Comparison of ENCODE assay signal across 12 cellular contexts in genomic region chr2:203808041-203808750, GRCh38. TPM values are rescaled to one million over a fixed set of nuclear protein-coding genes. Genes with fewer than 3 reads are reported as not detected.
DNase-seq lines count a peak whose midpoint lies in the region; ATAC-seq, FAIRE-seq and TF ChIP-seq lines count a peak whose summit lies in the region.
"Had no signal": no experiment of that assay in that cellular context is flagged by ENCODE, and none has a peak within 500 bp of the region (broad histone marks: within the 10 kb centered on the region; RNA-seq: fewer than 3 reads in every experiment).

No MANE protein-coding gene starts in this region.

- intact Hi-C loops in Panc1 (cut with micrococcal nuclease; ENCODE audit: unreplicated experiment): no loop called here
- intact Hi-C loops in CD4-positive, alpha-beta memory T cell (cut with micrococcal nuclease): no loop called here

- peak overlapping the region in 1 of 7 donors; percentile 59 for H3K27ac Mint-ChIP-seq in CD4-positive, alpha-beta memory T cell

- H2AK5ac ChIP-seq in H1 (ENCODE audit: low read depth, low read length) (no peak overlapping the region), neuronal stem cell (ENCODE audit: low read depth, low read length) (no peak overlapping the region)

- BruUV-seq in Panc1 (replicated peaks; lab: Mats Ljungman, UMichigan): no TSS peak

- H3K36me3 Mint-ChIP-seq in CD4-positive, alpha-beta memory T cell: no peaks in the 10 kb centered on the region
- H3K36me3 Mint-ChIP-seq: T-cell had no signal

- CTCF ChIA-PET in Panc1 (lab: Charles Lee): no interaction called here
- CTCF ChIA-PET in H1 (lab: Charles Lee; ENCODE audit: partially characterized antibody): interaction anchor here (0.6 to 2.1 kb wide), 4 partner anchors 8 to 323 kb away, joined by 4 to 11 read pairs (median 5); no protein-coding TSS in a partner anchor
- CTCF ChIA-PET in CD4-positive, alpha-beta memory T cell (lab: Charles Lee; ENCODE audit: partially characterized antibody): interaction anchor here (1.0 to 1.5 kb wide), 3 partner anchors 190 to 583 kb away, joined by 3 to 4 read pairs (median 3); no protein-coding TSS in a partner anchor

- H3K9ac ChIP-seq in H1 (replicated peaks in 1 of 4; ENCODE audit: extremely low read depth in 1 of 4, low read depth in 3 of 4, low read length in 3 of 4) (no peak overlapping the region), neuronal stem cell (ENCODE audit: low read depth, low read length, poor library complexity) (no peak overlapping the region)

- H3K14ac ChIP-seq in H1 (ENCODE audit: insufficient read length) (no peak overlapping the region), neuronal stem cell (ENCODE audit: low read length) (no peak overlapping the region)

- H3K27me3 ChIP-seq in Panc1 (ENCODE audit: control insufficient read depth, insufficient read depth, low read length) (no peaks in the 10 kb centered on the region), H1 (replicated peaks in 1 of 4; ENCODE audit: control insufficient read depth in 3 of 4, extremely low read depth in 1 of 4, insufficient read depth in 3 of 4, low read length in 3 of 4) (no peaks in the 10 kb centered on the region), neuronal stem cell (ENCODE audit: control insufficient read depth in 3 of 3, insufficient read depth in 3 of 3, low read depth in 1 of 3, low read length in 3 of 3) (no peaks in the 10 kb centered on the region), foreskin keratinocyte (no peaks in the 10 kb centered on the region), upper lobe of left lung (no peaks in the 10 kb centered on the region)
- no peaks in the 10 kb centered on the region for H3K27me3 ChIP-seq in CD4-positive, alpha-beta memory T cell (ENCODE audit: insufficient read depth, low read length)

- peak; percentile 69 for ATAC-seq in Panc1
- ATAC-seq in foreskin keratinocyte: no peak
- ATAC-seq in upper lobe of left lung (ENCODE audit: low FRiP score in 2 of 2): no peak
- ATAC-seq: T-cell had no signal

- TF ChIP-seq EP300 in H1 (IDR thresholded peaks at IDR 0.05; ENCODE audit: borderline replicate concordance in 1 of 2, low read depth in 2 of 2, low read length in 2 of 2) (no peak), upper lobe of left lung (IDR thresholded peaks at IDR 0.05) (no peak)

- H2BK12ac ChIP-seq in H1 (ENCODE audit: low read depth, low read length): no peak overlapping the region
- H2BK12ac ChIP-seq in neuronal stem cell (ENCODE audit: low read length): no peak overlapping the region

- no peak overlapping the region for H3K4ac ChIP-seq in H1 (replicated peaks; ENCODE audit: insufficient read length, low read depth, low read length)
- H3K4ac ChIP-seq in neuronal stem cell (ENCODE audit: low read length): no peak overlapping the region

- H3K36me3 ChIP-seq in Panc1 (ENCODE audit: control insufficient read depth, insufficient read depth, low read length) (no peaks in the 10 kb centered on the region), H1 (ENCODE audit: control insufficient read depth in 2 of 4, insufficient read depth in 4 of 4, low read length in 3 of 4) (no peaks in the 10 kb centered on the region), neuronal stem cell (replicated peaks in 1 of 2; ENCODE audit: control insufficient read depth in 2 of 2, insufficient read depth in 2 of 2, low read length in 2 of 2) (no peaks in the 10 kb centered on the region), upper lobe of left lung (no peaks in the 10 kb centered on the region)
- H3K36me3 ChIP-seq in CD4-positive, alpha-beta memory T cell (ENCODE audit: insufficient read depth, low read length): no peaks in the 10 kb centered on the region

- DNase-seq in EL (peak; percentile 97), Panc1 (ENCODE audit: low read depth, low spot score) (no peak), H1 (ENCODE audit: low read depth in 1 of 2, low spot score in 2 of 2) (no peak), neuronal stem cell (ENCODE audit: low spot score) (peak; percentile 75), foreskin keratinocyte (no peak), upper lobe of left lung (no peak), HK-2 (ENCODE audit: unreplicated experiment) (no peak)
- DNase-seq in CD4-positive, alpha-beta memory T cell: no peak
- DNase-seq: DMS53, T-cell had no signal

- no peak overlapping the region for H3K18ac ChIP-seq in H1 (ENCODE audit: extremely low read depth, low read length)
- peak overlapping the region; percentile 80 for H3K18ac ChIP-seq in neuronal stem cell (ENCODE audit: low read length)

- no peak for FAIRE-seq in H1 (lab: Jason Lieb, UNC)

- peaks cover 0 to 8% (median 1%) of the 10 kb centered on the region in 8 donors for H3K9me3 Mint-ChIP-seq in CD4-positive, alpha-beta memory T cell

- H4K20me1 ChIP-seq in H1 (replicated peaks in 1 of 2; ENCODE audit: control insufficient read depth in 1 of 2, insufficient read depth in 2 of 2, low read length in 2 of 2): no peaks in the 10 kb centered on the region

- POLR2A ChIA-PET in Panc1 (lab: Charles Lee) (no interaction called here), H1 (lab: Charles Lee; ENCODE audit: partially characterized antibody) (no interaction called here)
- POLR2A ChIA-PET in CD4-positive, alpha-beta memory T cell (lab: Charles Lee; ENCODE audit: partially characterized antibody): interaction anchor here (2.0 kb wide), 1 partner anchor 99 kb away, joined by 4 read pairs; no protein-coding TSS in a partner anchor

- in situ Hi-C loops in Panc1 (cut with HindIII; ENCODE audit: low pct_unique_long_range_greater_than_20kb, low sequenced_read_pairs): no loop called here

- WGBS in H1 (ENCODE audit: extremely low coverage in 1 of 2, insufficient coverage in 1 of 2, insufficient read length in 1 of 2, insufficient replicate concordance in 2 of 2, low coverage in 1 of 2, low lambda C conversion rate in 2 of 2, missing lambda C conversion rate in 1 of 2), 2 experiments: 93% methylated on average over 7 of the region's 7 CpGs; no CpG with 5 or more reads in 1 of the 2 experiments
- no CpG with 5 or more reads among the region's 7 CpGs for WGBS in neuronal stem cell (ENCODE audit: extremely low coverage in 2 of 2, insufficient read length in 2 of 2, insufficient replicate concordance in 1 of 2), 2 donors
- WGBS in upper lobe of left lung, 2 donors: 68 to 74% methylated on average over 7 of the region's 7 CpGs

- H2BK120ac ChIP-seq in H1 (replicated peaks; ENCODE audit: low read depth, low read length): no peak overlapping the region
- no peak overlapping the region for H2BK120ac ChIP-seq in neuronal stem cell (ENCODE audit: low read depth, low read length)

- peaks cover 43 to 86% (median 68%) of the 10 kb centered on the region in 4 donors for H3K4me1 Mint-ChIP-seq in CD4-positive, alpha-beta memory T cell

- no peaks in the 10 kb centered on the region for H3K79me1 ChIP-seq in H1 (ENCODE audit: low read depth, low read length)
- H3K79me1 ChIP-seq in neuronal stem cell (ENCODE audit: low read depth, low read length): no peaks in the 10 kb centered on the region

- H2BK5ac ChIP-seq in H1 (ENCODE audit: low read depth, low read length) (no peak overlapping the region), neuronal stem cell (ENCODE audit: low read length) (no peak overlapping the region)

- H2AFZ ChIP-seq in H1 (ENCODE audit: low read length): peak overlapping the region; percentile 77; the same call in 1 of the 2 replicates
- peak overlapping the region; percentile 76 for H2AFZ ChIP-seq in neuronal stem cell (ENCODE audit: low read length)

- no peak for TF ChIP-seq RAD21 in H1 (IDR thresholded peaks at IDR 0.05 in 1 of 2, conservative IDR thresholded peaks at IDR 0.05 in 1 of 2; ENCODE audit: low read depth in 2 of 2, low read length in 2 of 2)

- no peak overlapping the region for H3K4me2 ChIP-seq in H1 (ENCODE audit: insufficient read depth in 1 of 2, low read depth in 2 of 2, low read length in 2 of 2)
- H3K4me2 ChIP-seq in neuronal stem cell (ENCODE audit: insufficient read depth, low read length, poor library complexity, severe bottlenecking): peak overlapping the region; percentile 45

- peak overlapping the region in 2 of 8 donors; percentile 29 to 43 for H3K4me3 Mint-ChIP-seq in CD4-positive, alpha-beta memory T cell
- H3K4me3 Mint-ChIP-seq: T-cell had no signal

- H3K9me3 ChIP-seq in Panc1 (ENCODE audit: control insufficient read depth, insufficient read depth, low read depth, low read length): no peaks in the 10 kb centered on the region
- H3K9me3 ChIP-seq in H1 (ENCODE audit: insufficient read depth in 2 of 2, low read depth in 1 of 2, low read length in 1 of 2): no peaks in the 10 kb centered on the region
- H3K9me3 ChIP-seq in neuronal stem cell (replicated peaks in 1 of 2; ENCODE audit: control insufficient read depth in 2 of 2, insufficient read depth in 1 of 2, low read depth in 1 of 2, low read length in 2 of 2): peaks cover 4 to 6% of the 10 kb centered on the region in 2 donors
- no peaks in the 10 kb centered on the region for H3K9me3 ChIP-seq in CD4-positive, alpha-beta memory T cell (ENCODE audit: control insufficient read depth in 1 of 2, low read length in 2 of 2)
- H3K9me3 ChIP-seq in upper lobe of left lung: peaks cover 0 to 9% (median 5%) of the 10 kb centered on the region in 4 donors

- H2BK15ac ChIP-seq in H1 (ENCODE audit: low read length): no peak overlapping the region
- no peak overlapping the region for H2BK15ac ChIP-seq in neuronal stem cell (ENCODE audit: low read length)

- no peak overlapping the region for H3K56ac ChIP-seq in H1 (replicated peaks; ENCODE audit: insufficient read length, low read depth, low read length)

- H3K23me2 ChIP-seq in H1 (ENCODE audit: low read depth, low read length): peaks cover under 1% of the 10 kb centered on the region; the same call in 1 of the 2 replicates

- H3K27ac ChIP-seq in Panc1 (ENCODE audit: low read length): no peak overlapping the region
- H3K27ac ChIP-seq in H1 (ENCODE audit: low read depth, low read length): no peak overlapping the region
- H3K27ac ChIP-seq in neuronal stem cell (replicated peaks; ENCODE audit: low read length): peak overlapping the region; percentile 86
- H3K27ac ChIP-seq in CD4-positive, alpha-beta memory T cell (ENCODE audit: low read depth, low read length): no peak overlapping the region
- H3K27ac ChIP-seq in foreskin keratinocyte: no peak overlapping the region
- H3K27ac ChIP-seq in upper lobe of left lung: no peak overlapping the region

- H2BK20ac ChIP-seq in H1 (ENCODE audit: low read length): no peak overlapping the region

- H3K27me3 Mint-ChIP-seq in CD4-positive, alpha-beta memory T cell: no peaks in the 10 kb centered on the region
- H3K27me3 Mint-ChIP-seq: T-cell had no signal

- no peaks in the 10 kb centered on the region for H3K79me2 ChIP-seq in H1 (ENCODE audit: control insufficient read depth in 1 of 2, insufficient read depth in 2 of 2, low read length in 2 of 2)

- TF ChIP-seq CTCF in Panc1 (IDR thresholded peaks at IDR 0.05): no peak
- no peak for TF ChIP-seq CTCF in H1 (IDR thresholded peaks at IDR 0.05; ENCODE audit: control extremely low read depth in 1 of 3, insufficient read depth in 1 of 3, low read depth in 1 of 3, low read length in 3 of 3)
- TF ChIP-seq CTCF in foreskin keratinocyte (conservative IDR thresholded peaks at IDR 0.05): no peak
- TF ChIP-seq CTCF in upper lobe of left lung (IDR thresholded peaks at IDR 0.05): no peak

- H3K4me3 ChIP-seq in Panc1 (ENCODE audit: low read depth in 2 of 2, low read length in 2 of 2) (no peak overlapping the region), H1 (ENCODE audit: extremely low read depth in 1 of 4, insufficient read depth in 2 of 4, low read depth in 3 of 4, low read length in 4 of 4) (no peak overlapping the region), neuronal stem cell (ENCODE audit: low read length in 2 of 2) (no peak overlapping the region), upper lobe of left lung (no peak overlapping the region)
- no peak overlapping the region for H3K4me3 ChIP-seq in CD4-positive, alpha-beta memory T cell (ENCODE audit: low read length in 2 of 2)

- H3K23ac ChIP-seq in H1 (ENCODE audit: insufficient read length): no peak overlapping the region
- no peak overlapping the region for H3K23ac ChIP-seq in neuronal stem cell (ENCODE audit: low read depth, low read length, poor library complexity)

- H4K91ac ChIP-seq in H1 (replicated peaks; ENCODE audit: insufficient read length, low read length): no peak overlapping the region
- no peak overlapping the region for H4K91ac ChIP-seq in neuronal stem cell (ENCODE audit: low read depth, low read length, poor library complexity)

- H3K4me1 ChIP-seq in Panc1 (ENCODE audit: control insufficient read depth, insufficient read depth, low read length) (no peaks in the 10 kb centered on the region), H1 (replicated peaks in 1 of 4; ENCODE audit: control insufficient read depth in 3 of 4, insufficient read depth in 4 of 4, low read length in 3 of 4) (no peaks in the 10 kb centered on the region), neuronal stem cell (ENCODE audit: control insufficient read depth in 2 of 2, insufficient read depth in 1 of 2, low read depth in 1 of 2, low read length in 2 of 2) (peaks cover 8 to 17% of the 10 kb centered on the region in 2 donors), foreskin keratinocyte (peaks cover 8% of the 10 kb centered on the region), upper lobe of left lung (peaks cover 15 to 30% (median 23%) of the 10 kb centered on the region in 4 donors)
- H3K4me1 ChIP-seq in CD4-positive, alpha-beta memory T cell (ENCODE audit: insufficient read depth, low read length): peaks cover 77% of the 10 kb centered on the region

- H4K8ac ChIP-seq in H1 (ENCODE audit: extremely low read depth, insufficient read depth, low read length) (no peak overlapping the region), neuronal stem cell (ENCODE audit: low read depth, low read length) (no peak overlapping the region)

- H4K5ac ChIP-seq in H1 (ENCODE audit: insufficient read length, low read depth, low read length): no peak overlapping the region

- TF ChIP-seq POLR2A in H1 (IDR thresholded peaks at IDR 0.05; ENCODE audit: control extremely low read depth in 1 of 2, low read depth in 2 of 2, low read length in 2 of 2) (no peak), upper lobe of left lung (IDR thresholded peaks at IDR 0.05) (no peak)

RNA-seq across cellular contexts. Expression of gene CTLA4, which starts 59.4 kb away (rescaled TPM):
- 0.08 TPM for total RNA-seq in Panc1 (2021; ENCODE audit: unreplicated experiment)
- not detected for polyA plus RNA-seq in Panc1 (2012; ENCODE audit: insufficient read length)
- total RNA-seq in H1 (2021; fragmentation: NEBNext Ultra II Directional; extraction: Animal tissue kit (Norgen Biotek cat#: 25700)): not detected in 2 replicates
- not detected in 2 replicates for polyA plus RNA-seq in H1 (2011; rRNA removed)
- polyA plus RNA-seq in H1 (2011; cell fraction: cytosol; rRNA removed): not detected
- polyA plus RNA-seq in H1 (2011; cell fraction: nucleus; rRNA removed): not detected
- not detected in 4 replicates for polyA plus RNA-seq in H1 (2012, experiment 1 of 2)
- not detected for polyA plus RNA-seq in H1 (2012, experiment 2 of 2)
- not detected for polyA plus RNA-seq in H1 (2013, experiment 1 of 2)
- not detected for polyA plus RNA-seq in H1 (2013, experiment 2 of 2)
- polyA minus RNA-seq in H1 (2011; rRNA and poly(A)+ RNA removed): not detected in 2 replicates
- polyA minus RNA-seq in H1 (2011; cell fraction: cytosol; rRNA and poly(A)+ RNA removed): not detected
- not detected for polyA minus RNA-seq in H1 (2011; cell fraction: nucleus; rRNA and poly(A)+ RNA removed)
- not detected for polyA plus RNA-seq in neuronal stem cell (2013, experiment 1 of 2)
- polyA plus RNA-seq in neuronal stem cell (2013, experiment 2 of 2): not detected
- 10 to 100 TPM; 18.4 to 20.4 TPM for total RNA-seq in CD4-positive, alpha-beta memory T cell
- 1 to 10 TPM; 7.6 to 9.0 TPM for polyA plus RNA-seq in CD4-positive, alpha-beta memory T cell
- not detected in 2 replicates for total RNA-seq in foreskin keratinocyte
- not detected in 2 replicates for polyA plus RNA-seq in foreskin keratinocyte
- 1 to 10 TPM in 4 of 6 donors, under 1 TPM in 2; 0.33 to 3.1 (median 1.1) TPM for total RNA-seq in upper lobe of left lung
- total RNA-seq: NCI-H460, pulmonary artery endothelial cell had no signal

Comparison
In these comparisons a context has a peak if more than half of its experiments do, and no peak if none do; other contexts are left out.
1. DNase-seq: peak in EL (single experiment) and neuronal stem cell (single experiment); none in Panc1 (single experiment), H1 (0 of 2), CD4-positive, alpha-beta memory T cell (0 of 5), foreskin keratinocyte (0 of 2), upper lobe of left lung (0 of 2) and HK-2 (single experiment).
2. RNA of gene CTLA4, which starts 59.4 kb away (total RNA-seq): 18.4 to 20.4 TPM in CD4-positive, alpha-beta memory T cell; 0.33 to 3.1 TPM in upper lobe of left lung, 0.08 TPM in Panc1 (single experiment), not detected in H1 and not detected in foreskin keratinocyte; every median in the first group is over 4 times any median in the second.